ENCODE assay signal across 19 cellular contexts in genomic region chr1:23496490-23497181, GRCh38. TPM values are rescaled to one million over a fixed set of nuclear protein-coding genes. Genes with fewer than 3 reads are reported as not detected.
A peak's percentile ranks its signal among the peaks of the same experiment; 100 is the strongest.
DNase-seq lines count a peak whose midpoint lies in the region; ATAC-seq, FAIRE-seq and TF ChIP-seq lines count a peak whose summit lies in the region.
"Had no signal": no experiment of that assay in that cellular context is flagged by ENCODE, and none has a peak within 500 bp of the region (broad histone marks: within the 10 kb centered on the region; RNA-seq: fewer than 3 reads in every experiment).

No MANE protein-coding gene starts in this region.

- H3K9ac ChIP-seq in BLaER1 (0 out of 2 replicates have a peak overlapping the region, but pooled peaks have one; percentile 12), GM23248 (no peak overlapping the region), K562 (ENCODE audit: insufficient read depth in 1 of 2, low read depth in 2 of 2, low read length in 2 of 2) (peak overlapping the region in 1 of 2 experiments; percentile 30; a peak in 1 of 4 replicates)

- H3K79me2 ChIP-seq in GM23248 (ENCODE audit: insufficient read depth): no peaks in the 10 kb centered on the region
- no peaks in the 10 kb centered on the region for H3K79me2 ChIP-seq in K562 (ENCODE audit: control insufficient read depth, insufficient read depth, low read length)

- TF ChIP-seq EP300 in K562 (IDR thresholded peaks at IDR 0.05; ENCODE audit: low read length): no peak

- no peaks in the 10 kb centered on the region for H3K36me3 Mint-ChIP-seq in naive thymus-derived CD4-positive, alpha-beta T cell
- H3K36me3 Mint-ChIP-seq in CD4-positive, alpha-beta memory T cell: no peaks in the 10 kb centered on the region
- H3K36me3 Mint-ChIP-seq: activated naive CD8-positive, alpha-beta T cell treated with anti-CD3 and anti-CD28 coated beads for 36 hours; brain; mesothelial cell of epicardium had no signal

- H3K4me2 ChIP-seq in BLaER1 (no peak overlapping the region), GM23248 (ENCODE audit: unreplicated experiment) (no peak overlapping the region), K562 (ENCODE audit: insufficient read depth, low read length) (no peak overlapping the region)

- POLR2A ChIA-PET in K562 (lab: Yijun Ruan, JAX): interaction anchor here (0.6 to 3.3 kb wide), 17 partner anchors 9 to 248 kb away, joined by 3 to 23 read pairs (median 4); partner anchors contain the start of genes ASAP3 and RPL11
- POLR2A ChIA-PET in naive thymus-derived CD4-positive, alpha-beta T cell (lab: Charles Lee): interaction anchor here (0.5 to 2.8 kb wide), 9 partner anchors 10 to 225 kb away, joined by 3 to 12 read pairs (median 4); partner anchors contain the start of genes E2F2 and HNRNPR
- POLR2A ChIA-PET in CD4-positive, alpha-beta memory T cell (lab: Charles Lee; ENCODE audit: partially characterized antibody): interaction anchor here (0.6 to 9.3 kb wide), 18 partner anchors 11 to 251 kb away, joined by 3 to 135 read pairs (median 4); partner anchors contain the start of genes ASAP3 and E2F2

- no peaks in the 10 kb centered on the region for H3K9me3 Mint-ChIP-seq in naive thymus-derived CD4-positive, alpha-beta T cell
- H3K9me3 Mint-ChIP-seq in CD4-positive, alpha-beta memory T cell: no peaks in the 10 kb centered on the region
- H3K9me3 Mint-ChIP-seq: activated naive CD8-positive, alpha-beta T cell treated with anti-CD3 and anti-CD28 coated beads for 36 hours; CD14-positive monocyte; effector memory CD8-positive, alpha-beta T cell; mesothelial cell of epicardium; nephron had no signal

- DNase-seq in GM23248 (no peak), K562 (ENCODE audit: extremely low read depth in 1 of 4, low spot score in 3 of 4) (no peak), head of caudate nucleus (no peak), NCI-H146 treated with DMSO at 0.1 percent for 48 hours (lab: John Stamatoyannopoulos, UW; ENCODE audit: unreplicated experiment) (no peak), adrenal gland (no peak)
- DNase-seq in naive thymus-derived CD4-positive, alpha-beta T cell: no peak
- DNase-seq in CD4-positive, alpha-beta memory T cell: no peak
- DNase-seq: esophagus squamous epithelium had no signal

- H3K4me3 ChIP-seq in BLaER1 (no peak overlapping the region), GM23248 (no peak overlapping the region), K562 (no peak overlapping the region), adrenal gland (no peak overlapping the region)
- no peak overlapping the region for H3K4me3 ChIP-seq in naive thymus-derived CD4-positive, alpha-beta T cell (ENCODE audit: low read length)
- no peak overlapping the region for H3K4me3 ChIP-seq in CD4-positive, alpha-beta memory T cell (ENCODE audit: low read length in 2 of 2)
- H3K4me3 ChIP-seq: esophagus squamous epithelium, sigmoid colon, suprapubic skin, uterus had no signal

- H3K27me3 ChIP-seq in BLaER1: no peaks in the 10 kb centered on the region
- H3K27me3 ChIP-seq in GM23248 (replicated peaks; ENCODE audit: insufficient read depth): no peaks in the 10 kb centered on the region
- H3K27me3 ChIP-seq in K562 (ENCODE audit: control insufficient read depth in 2 of 2, insufficient read depth in 2 of 2, low read length in 2 of 2): no peaks in the 10 kb centered on the region
- H3K27me3 ChIP-seq in naive thymus-derived CD4-positive, alpha-beta T cell (ENCODE audit: control insufficient read depth in 2 of 2, insufficient read depth in 2 of 2, low read length in 2 of 2): no peaks in the 10 kb centered on the region
- H3K27me3 ChIP-seq in CD4-positive, alpha-beta memory T cell (ENCODE audit: insufficient read depth, low read length): no peaks in the 10 kb centered on the region
- no peaks in the 10 kb centered on the region for H3K27me3 ChIP-seq in adrenal gland
- H3K27me3 ChIP-seq: esophagus squamous epithelium, sigmoid colon, suprapubic skin, uterus had no signal

- CTCF ChIA-PET in K562 (lab: Yijun Ruan, JAX; ENCODE audit: low intra/inter-chr PET ratio): interaction anchor here (0.6 to 2.8 kb wide), 7 partner anchors 11 to 254 kb away, joined by 3 to 25 read pairs (median 4); no protein-coding TSS in a partner anchor
- CTCF ChIA-PET in naive thymus-derived CD4-positive, alpha-beta T cell (lab: Charles Lee): interaction anchor here (0.6 to 9.4 kb wide), 25 partner anchors 11 to 1385 kb away, joined by 3 to 203 read pairs (median 5); partner anchors contain the start of genes ASAP3 and E2F2
- CTCF ChIA-PET in CD4-positive, alpha-beta memory T cell (lab: Charles Lee; ENCODE audit: partially characterized antibody): interaction anchor here (0.6 to 12.1 kb wide), 35 partner anchors 8 to 169 kb away, joined by 3 to 924 read pairs (median 4); partner anchors contain the start of genes ASAP3, E2F2 and ID3

- H3K4me3 Mint-ChIP-seq in naive thymus-derived CD4-positive, alpha-beta T cell: no peak overlapping the region
- H3K4me3 Mint-ChIP-seq in CD4-positive, alpha-beta memory T cell: no peak overlapping the region
- H3K4me3 Mint-ChIP-seq: activated naive CD8-positive, alpha-beta T cell treated with anti-CD3 and anti-CD28 coated beads for 36 hours; brain; effector memory CD8-positive, alpha-beta T cell; mesothelial cell of epicardium; nephron had no signal

- H4K20me1 ChIP-seq in BLaER1: no peaks in the 10 kb centered on the region
- no peaks in the 10 kb centered on the region for H4K20me1 ChIP-seq in GM23248 (ENCODE audit: insufficient read depth)
- H4K20me1 ChIP-seq in K562 (replicated peaks; ENCODE audit: control insufficient read depth, insufficient read depth, low read length): no peaks in the 10 kb centered on the region

- no TSS peak for BruUV-seq in K562 (replicated peaks; lab: Mats Ljungman, UMichigan)

- in situ Hi-C loops in GM23248 (cut with MboI) (no loop called here), K562 (cut with MboI) (loop anchor here (5.0 kb wide), 1 partner anchor 36 kb away; the partner anchor contains the start of gene E2F2)

- no peaks in the 10 kb centered on the region for H3F3A ChIP-seq in GM23248 (ENCODE audit: insufficient read depth)

- H3K9me1 ChIP-seq in K562 (ENCODE audit: control insufficient read depth, insufficient read depth, low read length): no peaks in the 10 kb centered on the region

- FAIRE-seq in K562 (lab: Jason Lieb, UNC): no peak
- FAIRE-seq: colon had no signal

- H3K27ac ChIP-seq in BLaER1 (peak overlapping the region; percentile 35; the same call in 1 of the 2 replicates), GM23248 (no peak overlapping the region), K562 (ENCODE audit: extremely low read depth, low read depth, low read length) (no peak overlapping the region), adrenal gland (no peak overlapping the region)
- H3K27ac ChIP-seq in naive thymus-derived CD4-positive, alpha-beta T cell (ENCODE audit: low read depth, low read length): no peak overlapping the region
- H3K27ac ChIP-seq in CD4-positive, alpha-beta memory T cell (ENCODE audit: low read depth, low read length): no peak overlapping the region
- H3K27ac ChIP-seq: esophagus squamous epithelium, suprapubic skin, uterus had no signal

- intact Hi-C loops in K562 (cut with micrococcal nuclease) (loop anchor here (1.0 to 2.0 kb wide), 2 partner anchors 43 to 140 kb away; no protein-coding TSS in a partner anchor), head of caudate nucleus (cut with DNase I) (loop anchor here (5.0 kb wide), 2 partner anchors 41 to 141 kb away; no protein-coding TSS in a partner anchor), adrenal gland (cut with DNase I) (loop anchor here (2.0 to 5.0 kb wide), 2 partner anchors 41 to 42 kb away; no protein-coding TSS in a partner anchor)
- intact Hi-C loops in naive thymus-derived CD4-positive, alpha-beta T cell (cut with micrococcal nuclease): loop anchor here (1.0 to 2.0 kb wide), 3 partner anchors 43 to 141 kb away; no protein-coding TSS in a partner anchor
- intact Hi-C loops in CD4-positive, alpha-beta memory T cell (cut with micrococcal nuclease): loop anchor here (1.0 to 2.0 kb wide), 3 partner anchors 34 to 141 kb away; partner anchors contain the start of gene E2F2

- no peak for TF ChIP-seq POLR2A in K562 (conservative IDR thresholded peaks at IDR 0.05)
- TF ChIP-seq POLR2A in adrenal gland (IDR thresholded peaks at IDR 0.05): no peak

- 54 to 56% methylated on average over 7 of the region's 7 CpGs for WGBS in GM23248 (ENCODE audit: low coverage in 1 of 2, low lambda C conversion rate in 2 of 2, missing lambda C conversion rate in 2 of 2), 2 experiments
- 36% methylated on average over 7 of the region's 7 CpGs for WGBS in K562 (ENCODE audit: insufficient coverage, low coverage, missing lambda C conversion rate)
- WGBS in adrenal gland, 4 donors: 63 to 73% (median 65%) methylated on average over 7 of the region's 7 CpGs

- H3K36me3 ChIP-seq in BLaER1 (no peaks in the 10 kb centered on the region), GM23248 (ENCODE audit: low read depth) (no peaks in the 10 kb centered on the region), K562 (ENCODE audit: control insufficient read depth, insufficient read depth, low read length) (no peaks in the 10 kb centered on the region), adrenal gland (replicated peaks in 1 of 2) (no peaks in the 10 kb centered on the region)
- H3K36me3 ChIP-seq in naive thymus-derived CD4-positive, alpha-beta T cell (ENCODE audit: control insufficient read depth in 2 of 3, insufficient read depth in 3 of 3, low read length in 3 of 3): no peaks in the 10 kb centered on the region
- H3K36me3 ChIP-seq in CD4-positive, alpha-beta memory T cell (ENCODE audit: insufficient read depth, low read length): no peaks in the 10 kb centered on the region
- H3K36me3 ChIP-seq: esophagus squamous epithelium, sigmoid colon, suprapubic skin, uterus had no signal

- no peaks in the 10 kb centered on the region for H3K9me3 ChIP-seq in BLaER1
- no peaks in the 10 kb centered on the region for H3K9me3 ChIP-seq in GM23248 (ENCODE audit: low read depth)
- H3K9me3 ChIP-seq in K562 (replicated peaks; ENCODE audit: control insufficient read depth, insufficient read depth, low read depth, low read length): no peaks in the 10 kb centered on the region
- no peaks in the 10 kb centered on the region for H3K9me3 ChIP-seq in naive thymus-derived CD4-positive, alpha-beta T cell (ENCODE audit: control insufficient read depth in 2 of 3, low read length in 3 of 3)
- H3K9me3 ChIP-seq in CD4-positive, alpha-beta memory T cell (ENCODE audit: control insufficient read depth in 1 of 2, low read length in 2 of 2): no peaks in the 10 kb centered on the region
- no peaks in the 10 kb centered on the region for H3K9me3 ChIP-seq in adrenal gland (replicated peaks in 1 of 3)
- H3K9me3 ChIP-seq: esophagus squamous epithelium, sigmoid colon, suprapubic skin, uterus had no signal

- H3K27ac Mint-ChIP-seq in naive thymus-derived CD4-positive, alpha-beta T cell: no peak overlapping the region
- no peak overlapping the region for H3K27ac Mint-ChIP-seq in CD4-positive, alpha-beta memory T cell
- H3K27ac Mint-ChIP-seq: activated naive CD8-positive, alpha-beta T cell treated with anti-CD3 and anti-CD28 coated beads for 36 hours; effector memory CD8-positive, alpha-beta T cell; mesothelial cell of epicardium; nephron had no signal

- ATAC-seq in K562: peak; percentile 46
- ATAC-seq in naive thymus-derived CD4-positive, alpha-beta T cell: peak; percentile 31

- H3K4me1 ChIP-seq in BLaER1 (peaks cover 7% of the 10 kb centered on the region), GM23248 (ENCODE audit: insufficient read depth) (no peaks in the 10 kb centered on the region), K562 (replicated peaks in 1 of 2; ENCODE audit: control insufficient read depth in 2 of 2, insufficient read depth in 2 of 2, low read length in 2 of 2) (peaks cover 0 to 4% of the 10 kb centered on the region in 2 experiments; a peak in 1 of 5 replicates), adrenal gland (replicated peaks in 1 of 2) (no peaks in the 10 kb centered on the region)
- H3K4me1 ChIP-seq in naive thymus-derived CD4-positive, alpha-beta T cell (ENCODE audit: control insufficient read depth in 2 of 2, insufficient read depth in 2 of 2, low read length in 2 of 2): no peaks in the 10 kb centered on the region
- H3K4me1 ChIP-seq in CD4-positive, alpha-beta memory T cell (ENCODE audit: insufficient read depth, low read length): peaks cover 4% of the 10 kb centered on the region
- H3K4me1 ChIP-seq: suprapubic skin, uterus had no signal

- peaks cover 0 to 5% (median 0%) of the 10 kb centered on the region in 7 donors for H3K4me1 Mint-ChIP-seq in naive thymus-derived CD4-positive, alpha-beta T cell
- H3K4me1 Mint-ChIP-seq in CD4-positive, alpha-beta memory T cell: peaks cover 0 to 9% (median 5%) of the 10 kb centered on the region in 4 donors
- H3K4me1 Mint-ChIP-seq: activated naive CD8-positive, alpha-beta T cell treated with anti-CD3 and anti-CD28 coated beads for 36 hours; mesothelial cell of epicardium; nephron had no signal

- H3K9me2 ChIP-seq in GM23248 (ENCODE audit: insufficient read depth): no peaks in the 10 kb centered on the region

- H3K27me3 Mint-ChIP-seq in naive thymus-derived CD4-positive, alpha-beta T cell: peaks cover 0 to 14% (median 0%) of the 10 kb centered on the region in 5 donors
- no peaks in the 10 kb centered on the region for H3K27me3 Mint-ChIP-seq in CD4-positive, alpha-beta memory T cell
- H3K27me3 Mint-ChIP-seq: activated naive CD8-positive, alpha-beta T cell treated with anti-CD3 and anti-CD28 coated beads for 36 hours had no signal

- no peak for TF ChIP-seq RAD21 in K562 (CRISPR knock-in tag; conservative IDR thresholded peaks at IDR 0.05 in 1 of 2, IDR thresholded peaks at IDR 0.05 in 1 of 2)

- no peak for TF ChIP-seq CTCF in K562 (IDR thresholded peaks at IDR 0.05 in 2 of 3, conservative IDR thresholded peaks at IDR 0.05 in 1 of 3; ENCODE audit: insufficient read depth in 2 of 3, low read depth in 1 of 3, low read length in 3 of 3)
- no peak for TF ChIP-seq CTCF in adrenal gland (IDR thresholded peaks at IDR 0.05)

- H2AFZ ChIP-seq in GM23248 (peak overlapping the region; percentile 71), K562 (ENCODE audit: low read depth, low read length) (peak overlapping the region; percentile 94)

RNA-seq across cellular contexts. Expression of gene ASAP3, which starts 12.7 kb away (rescaled TPM):
- 27.3 and 37.1 TPM in 2 replicates for total RNA-seq in GM23248 (2014; rRNA removed; shearing (Covaris generic))
- 13.9 and 14.1 TPM in 2 replicates for polyA plus RNA-seq in GM23248 (2016; fragmentation: Nextera tagmentation; extraction: Ambion mirVana)
- 34.4 and 65.3 TPM in 2 replicates for total RNA-seq in K562 (2011; cell fraction: chromatin; rRNA removed; ENCODE audit: low replicate concordance)
- 32.2 and 34.5 TPM in 2 replicates for total RNA-seq in K562 (2011; cell fraction: nucleolus; rRNA removed)
- total RNA-seq in K562 (2011; cell fraction: nucleoplasm; rRNA removed): 33.9 and 40.0 TPM in 2 replicates
- total RNA-seq in K562 (2014; rRNA removed): 19.0 and 23.0 TPM in 2 replicates
- 14.3 and 14.8 TPM in 2 replicates for total RNA-seq in K562 (2014; rRNA removed; fragmentation: Illumina TruSeq; extraction: Trizol)
- total RNA-seq in K562 (2015; rRNA removed; fragmentation: Illumina TruSeq; extraction: Trizol): 15.7 and 17.4 TPM in 2 replicates
- total RNA-seq in K562 (2021): 27.6 and 31.2 TPM in 2 replicates
- 16.1 and 25.4 TPM in 2 replicates for polyA plus RNA-seq in K562 (2011; rRNA removed)
- polyA plus RNA-seq in K562 (2011; cell fraction: cytosol; rRNA removed): 17.1 and 17.2 TPM in 2 replicates
- 63.8 and 76.4 TPM in 2 replicates for polyA plus RNA-seq in K562 (2011; cell fraction: nucleus; rRNA removed)
- 17.6 and 38.9 TPM in 2 replicates for polyA plus RNA-seq in K562 (2012)
- 21.3 and 22.3 TPM in 2 replicates for polyA plus RNA-seq in K562 (2014; fragmentation: Illumina TruSeq; extraction: Trizol)
- polyA plus RNA-seq in K562 (2014; fragmentation: Nextera tagmentation; extraction: Ambion mirVana): 1 to 10 TPM; 1.7 to 2.8 TPM
- 17.9 and 20.3 TPM in 2 replicates for polyA plus RNA-seq in K562 (2014; rRNA removed)
- polyA minus RNA-seq in K562 (2011; rRNA and poly(A)+ RNA removed): 16.7 and 24.0 TPM in 2 replicates
- polyA minus RNA-seq in K562 (2011; cell fraction: cytosol; rRNA and poly(A)+ RNA removed): 15.0 TPM in 2 replicates
- polyA minus RNA-seq in K562 (2011; cell fraction: nucleus; rRNA and poly(A)+ RNA removed): 10.9 and 21.7 TPM in 2 replicates
- 1 to 10 TPM in 4 of 5 experiments, under 1 TPM in 1; 0.12 to 8.8 (median 1.7) TPM for total RNA-seq in naive thymus-derived CD4-positive, alpha-beta T cell
- polyA plus RNA-seq in naive thymus-derived CD4-positive, alpha-beta T cell: under 1 TPM; 0.26 to 0.47 TPM
- 1 to 10 TPM; 1.2 to 1.4 TPM for total RNA-seq in CD4-positive, alpha-beta memory T cell
- 1 to 10 TPM in 1 of 2 donors, under 1 TPM in 1; 0.73 to 1.4 TPM for polyA plus RNA-seq in CD4-positive, alpha-beta memory T cell
- total RNA-seq in adrenal gland: 100 to 1,000 TPM in 2 of 8 donors, 10 to 100 TPM in 6; 47.6 to 122 (median 77.3) TPM
- polyA plus RNA-seq in adrenal gland: 100 to 1,000 TPM in 1 of 3 donors, 10 to 100 TPM in 2; 22.4 to 117 (median 81.0) TPM

RNA-seq across cellular contexts. Expression of gene E2F2, which starts 34.4 kb away (rescaled TPM):
- total RNA-seq in GM23248 (2014; rRNA removed; shearing (Covaris generic)): 1.1 and 1.2 TPM in 2 replicates
- polyA plus RNA-seq in GM23248 (2016; fragmentation: Nextera tagmentation; extraction: Ambion mirVana) (0.20 and 0.51 TPM in 2 replicates), K562 (2011; rRNA removed) (3.1 and 4.2 TPM in 2 replicates), K562 (2014; fragmentation: Illumina TruSeq; extraction: Trizol) (14.3 and 16.1 TPM in 2 replicates), K562 (2014; fragmentation: Nextera tagmentation; extraction: Ambion mirVana) (1 to 10 TPM; 3.8 to 4.0 TPM), K562 (2014; rRNA removed) (10.1 and 10.3 TPM in 2 replicates), adrenal gland (under 1 TPM; 0.07 to 0.35 (median 0.16) TPM)
- total RNA-seq in K562 (2011; cell fraction: chromatin; rRNA removed; ENCODE audit: low replicate concordance): 29.6 and 39.0 TPM in 2 replicates
- total RNA-seq in K562 (2011; cell fraction: nucleolus; rRNA removed): 13.2 and 15.8 TPM in 2 replicates
- total RNA-seq in K562 (2011; cell fraction: nucleoplasm; rRNA removed): 21.7 and 23.2 TPM in 2 replicates
- total RNA-seq in K562 (2014; rRNA removed) (14.9 and 19.9 TPM in 2 replicates), K562 (2014; rRNA removed; fragmentation: Illumina TruSeq; extraction: Trizol) (11.0 and 11.4 TPM in 2 replicates), K562 (2015; rRNA removed; fragmentation: Illumina TruSeq; extraction: Trizol) (11.7 and 12.0 TPM in 2 replicates), K562 (2021) (22.5 and 25.3 TPM in 2 replicates), adrenal gland (under 1 TPM in 7 of 8 donors, not detected in 1; 0.12 to 0.88 (median 0.45) TPM)
- polyA plus RNA-seq in K562 (2011; cell fraction: cytosol; rRNA removed): 3.0 and 3.9 TPM in 2 replicates
- 8.1 and 9.2 TPM in 2 replicates for polyA plus RNA-seq in K562 (2011; cell fraction: nucleus; rRNA removed)
- 9.2 and 10.2 TPM in 2 replicates for polyA plus RNA-seq in K562 (2012)
- 3.5 and 4.7 TPM in 2 replicates for polyA minus RNA-seq in K562 (2011; rRNA and poly(A)+ RNA removed)
- polyA minus RNA-seq in K562 (2011; cell fraction: cytosol; rRNA and poly(A)+ RNA removed): 5.8 and 6.5 TPM in 2 replicates
- 5.1 and 8.9 TPM in 2 replicates for polyA minus RNA-seq in K562 (2011; cell fraction: nucleus; rRNA and poly(A)+ RNA removed)
- total RNA-seq in naive thymus-derived CD4-positive, alpha-beta T cell: 10 to 100 TPM in 1 of 5 experiments, 1 to 10 TPM in 1, under 1 TPM in 2, not detected in 1; 0.14 to 65.7 (median 2.5) TPM
- polyA plus RNA-seq in naive thymus-derived CD4-positive, alpha-beta T cell: not detected
- 1 to 10 TPM; 1.1 to 1.2 TPM for total RNA-seq in CD4-positive, alpha-beta memory T cell
- polyA plus RNA-seq in CD4-positive, alpha-beta memory T cell: 1 to 10 TPM in 1 of 2 donors, under 1 TPM in 1; 0.69 to 1.1 TPM
